8 cellular contexts compared by ENCODE assay signal in genomic region chr4:110059556-110060191, GRCh38.
DNase-seq lines count a peak whose midpoint lies in the region; ATAC-seq, FAIRE-seq and TF ChIP-seq lines count a peak whose summit lies in the region.

No MANE protein-coding gene starts in this region.

- H3F3A ChIP-seq in neural progenitor cell (ENCODE audit: low read depth) = no peaks in the 10 kb centered on the region

- no peak overlapping the region for H3K4me3 ChIP-seq in fibroblast of the aortic adventitia (ENCODE audit: low read depth, low read length)
- H3K4me3 ChIP-seq in neural progenitor cell = no peak overlapping the region

- H3K27me3 ChIP-seq in neural progenitor cell = no peaks in the 10 kb centered on the region

- no peak overlapping the region for H3K27ac Mint-ChIP-seq in neural progenitor cell

- H3K9me3 Mint-ChIP-seq in neural progenitor cell = no peaks in the 10 kb centered on the region

- H3K4me2 ChIP-seq in neural progenitor cell = no peak overlapping the region

- H4K20me1 ChIP-seq in neural progenitor cell (ENCODE audit: low read depth) = peaks cover 10% of the 10 kb centered on the region

- no peaks in the 10 kb centered on the region for H3K9me3 ChIP-seq in neural progenitor cell (ENCODE audit: low read depth)

- peak; percentile 83 for FAIRE-seq in GM12892 (lab: Jason Lieb, UNC)

- peaks cover 15% of the 10 kb centered on the region for H3K79me2 ChIP-seq in neural progenitor cell (ENCODE audit: low read depth)

- H3K4me3 Mint-ChIP-seq in neural progenitor cell = no peak overlapping the region

- H3K27me3 Mint-ChIP-seq in neural progenitor cell (ENCODE audit: insufficient read depth, low read depth) = no peaks in the 10 kb centered on the region

- no peaks in the 10 kb centered on the region for H3K36me3 ChIP-seq in neural progenitor cell

- H3K4me1 ChIP-seq in neural progenitor cell = peaks cover 13% of the 10 kb centered on the region

- no peak for TF ChIP-seq POLR2A in GM12892 (IDR thresholded peaks at IDR 0.05; ENCODE audit: low read depth, low read length)

- TF ChIP-seq CTCF in fibroblast of the aortic adventitia (IDR thresholded peaks at IDR 0.05; ENCODE audit: insufficient read depth, low read length) (no peak), neural progenitor cell (IDR thresholded peaks at IDR 0.05) (no peak)

- no peak for DNase-seq in GM12892 (ENCODE audit: insufficient read length)
- peak; percentile 14 for DNase-seq in HS-27A (ENCODE audit: low read depth)
- peak; percentile 19 for DNase-seq in fibroblast of the aortic adventitia (ENCODE audit: low read depth)
- DNase-seq in neural progenitor cell (ENCODE audit: low spot score) = no peak
- no peak for DNase-seq in SW 1271 (lab: John Stamatoyannopoulos, UW)
- DNase-seq in H4 (ENCODE audit: low spot score) = no peak
- DNase-seq in activated CD4-positive, alpha-beta T cell treated with anti-CD3 and anti-CD28 coated beads, Interleukin-2, amount 50 U/mL, for 1 hour = no peak

- H3K9ac ChIP-seq in neural progenitor cell = no peak overlapping the region

- no peak overlapping the region for H3K27ac ChIP-seq in neural progenitor cell

- peak; percentile 78 for ATAC-seq in GM21515 (IDR thresholded peaks at IDR 0.05; ENCODE audit: unreplicated experiment)

- no peak overlapping the region for H2AFZ ChIP-seq in neural progenitor cell (replicated peaks)

- H3K4me1 Mint-ChIP-seq in neural progenitor cell = peaks cover 11% of the 10 kb centered on the region

- peaks cover 14% of the 10 kb centered on the region for H3K36me3 Mint-ChIP-seq in neural progenitor cell

Comparison
In these comparisons a context has a peak if more than half of its experiments do, and no peak if none do; other contexts are left out.
1. DNase-seq: peak in HS-27A (single experiment) and fibroblast of the aortic adventitia (single experiment); none in GM12892 (single experiment), neural progenitor cell (single experiment), SW 1271 (0 of 2), H4 (single experiment) and activated CD4-positive, alpha-beta T cell treated with anti-CD3 and anti-CD28 coated beads, Interleukin-2, amount 50 U/mL, for 1 hour (single experiment).